In genomic region chr2:16281451-16282330, GRCh38 we compare ENCODE assay signal across 9 cellular contexts.
A peak's percentile ranks its signal among the peaks of the same experiment; 100 is the strongest.
DNase-seq lines count a peak whose midpoint lies in the region; ATAC-seq and TF ChIP-seq lines count a peak whose summit lies in the region.
"Had no signal": no experiment of that assay in that cellular context is flagged by ENCODE, and none has a peak within 500 bp of the region (broad histone marks: within the 10 kb centered on the region; RNA-seq: fewer than 3 reads in every experiment).

No MANE protein-coding gene starts in this region.

- TF ChIP-seq CTCF in LNCAP (IDR thresholded peaks at IDR 0.05) = peak; percentile 63
- TF ChIP-seq CTCF in WTC11 (IDR thresholded peaks at IDR 0.05) = no peak
- TF ChIP-seq CTCF in kidney epithelial cell (IDR thresholded peaks at IDR 0.05; ENCODE audit: insufficient read depth, low read length, poor library complexity, severe bottlenecking) = peak; percentile 61
- peak in 2 of 4 experiments; percentile 16 to 45 for TF ChIP-seq CTCF in sigmoid colon (IDR thresholded peaks at IDR 0.05)

- H3K4me3 Mint-ChIP-seq in WTC11 = no peak overlapping the region
- H3K4me3 Mint-ChIP-seq: activated naive CD8-positive, alpha-beta T cell had no signal

- H3K4me1 ChIP-seq in sigmoid colon = no peaks in the 10 kb centered on the region

- POLR2A ChIA-PET in WTC11 (lab: Charles Lee) = interaction anchor here (1.0 kb wide), 2 partner anchors 340 to 342 kb away, joined by 3 read pairs; partner anchors contain the start of gene MYCN

- no peak overlapping the region for H3K27ac Mint-ChIP-seq in WTC11
- H3K27ac Mint-ChIP-seq: activated naive CD8-positive, alpha-beta T cell had no signal

- no peak for TF ChIP-seq EP300 in sigmoid colon (IDR thresholded peaks at IDR 0.05)

- H3K9me3 Mint-ChIP-seq in WTC11 = no peaks in the 10 kb centered on the region

- CTCF ChIA-PET in WTC11 (lab: Charles Lee) = interaction anchor here (0.5 to 2.6 kb wide), 29 partner anchors 8 to 645 kb away, joined by 3 to 55 read pairs (median 3); partner anchors contain the start of gene MYCN

- TF ChIP-seq POLR2A in sigmoid colon (IDR thresholded peaks at IDR 0.05) = no peak

- peak; percentile 63 for ATAC-seq in GM18520 (IDR thresholded peaks at IDR 0.05; ENCODE audit: unreplicated experiment)
- ATAC-seq in WTC11 = peak; percentile 96
- no peak for ATAC-seq in GM19328 (IDR thresholded peaks at IDR 0.05; ENCODE audit: unreplicated experiment)

- no peak overlapping the region for H3K27ac ChIP-seq in sigmoid colon

- H3K36me3 ChIP-seq in kidney epithelial cell (ENCODE audit: control insufficient read depth, insufficient read depth, low read length) = no peaks in the 10 kb centered on the region
- H3K36me3 ChIP-seq in sigmoid colon = no peaks in the 10 kb centered on the region

- intact Hi-C loops in sigmoid colon (cut with DNase I) = loop anchor here (5.0 to 10.0 kb wide), 2 partner anchors 347 to 644 kb away; no protein-coding TSS in a partner anchor

- H3K27me3 Mint-ChIP-seq in WTC11 (ENCODE audit: low read depth) = no peaks in the 10 kb centered on the region; the same call in 1 of the 2 replicates

- DNase-seq in CD1c-positive myeloid dendritic cell (ENCODE audit: extremely low spot score) = peak; percentile 12
- peak; percentile 53 for DNase-seq in WTC11 (ENCODE audit: low spot score)
- DNase-seq in kidney epithelial cell (ENCODE audit: low read depth) = no peak
- no peak for DNase-seq in sigmoid colon
- no peak for DNase-seq in activated naive CD4-positive, alpha-beta T cell (lab: John Stamatoyannopoulos, UW)

- no peaks in the 10 kb centered on the region for H3K36me3 Mint-ChIP-seq in WTC11
- H3K36me3 Mint-ChIP-seq: activated naive CD8-positive, alpha-beta T cell had no signal

- H3K4me3 ChIP-seq in kidney epithelial cell (ENCODE audit: low read depth, low read length) (no peak overlapping the region), sigmoid colon (no peak overlapping the region)

- H3K27me3 ChIP-seq in kidney epithelial cell (ENCODE audit: control insufficient read depth, insufficient read depth, low read length) (no peaks in the 10 kb centered on the region), sigmoid colon (no peaks in the 10 kb centered on the region)

- WGBS in sigmoid colon, 2 donors = 69 to 70% methylated on average over 20 of the region's 20 CpGs

- no peaks in the 10 kb centered on the region for H3K9me3 ChIP-seq in sigmoid colon

- peaks cover 13% of the 10 kb centered on the region for H3K4me1 Mint-ChIP-seq in WTC11

TF ChIP-seq in WTC11, 78 proteins besides CTCF, POLR2A, EP300 and RAD21:
- TF ChIP-seq TCF7 (CRISPR knock-in tag; IDR thresholded peaks at IDR 0.05; ENCODE audit: low read depth) = no peak
- TF ChIP-seq GABPB1 (CRISPR knock-in tag; IDR thresholded peaks at IDR 0.05) = no peak
- no peak for TF ChIP-seq HMGXB4 (CRISPR knock-in tag; IDR thresholded peaks at IDR 0.05)
- TF ChIP-seq TEAD4 (CRISPR knock-in tag; IDR thresholded peaks at IDR 0.05) = no peak
- no peak for TF ChIP-seq GTF2I (CRISPR knock-in tag; conservative IDR thresholded peaks at IDR 0.05)
- no peak for TF ChIP-seq ZBTB21 (CRISPR knock-in tag; IDR thresholded peaks at IDR 0.05; ENCODE audit: borderline replicate concordance)
- TF ChIP-seq CREB1 (CRISPR knock-in tag; IDR thresholded peaks at IDR 0.05) = no peak
- no peak for TF ChIP-seq ZNF396 (CRISPR knock-in tag; IDR thresholded peaks at IDR 0.05; ENCODE audit: borderline replicate concordance)
- TF ChIP-seq KAT7 (CRISPR knock-in tag; IDR thresholded peaks at IDR 0.05; ENCODE audit: borderline replicate concordance) = no peak

Comparison
In these comparisons a context has a peak if more than half of its experiments do, and no peak if none do; other contexts are left out.
1. DNase-seq: peak in CD1c-positive myeloid dendritic cell (single experiment) and WTC11 (single experiment); none in kidney epithelial cell (single experiment), sigmoid colon (single experiment) and activated naive CD4-positive, alpha-beta T cell (0 of 4).